In the genomic region with DNA sequence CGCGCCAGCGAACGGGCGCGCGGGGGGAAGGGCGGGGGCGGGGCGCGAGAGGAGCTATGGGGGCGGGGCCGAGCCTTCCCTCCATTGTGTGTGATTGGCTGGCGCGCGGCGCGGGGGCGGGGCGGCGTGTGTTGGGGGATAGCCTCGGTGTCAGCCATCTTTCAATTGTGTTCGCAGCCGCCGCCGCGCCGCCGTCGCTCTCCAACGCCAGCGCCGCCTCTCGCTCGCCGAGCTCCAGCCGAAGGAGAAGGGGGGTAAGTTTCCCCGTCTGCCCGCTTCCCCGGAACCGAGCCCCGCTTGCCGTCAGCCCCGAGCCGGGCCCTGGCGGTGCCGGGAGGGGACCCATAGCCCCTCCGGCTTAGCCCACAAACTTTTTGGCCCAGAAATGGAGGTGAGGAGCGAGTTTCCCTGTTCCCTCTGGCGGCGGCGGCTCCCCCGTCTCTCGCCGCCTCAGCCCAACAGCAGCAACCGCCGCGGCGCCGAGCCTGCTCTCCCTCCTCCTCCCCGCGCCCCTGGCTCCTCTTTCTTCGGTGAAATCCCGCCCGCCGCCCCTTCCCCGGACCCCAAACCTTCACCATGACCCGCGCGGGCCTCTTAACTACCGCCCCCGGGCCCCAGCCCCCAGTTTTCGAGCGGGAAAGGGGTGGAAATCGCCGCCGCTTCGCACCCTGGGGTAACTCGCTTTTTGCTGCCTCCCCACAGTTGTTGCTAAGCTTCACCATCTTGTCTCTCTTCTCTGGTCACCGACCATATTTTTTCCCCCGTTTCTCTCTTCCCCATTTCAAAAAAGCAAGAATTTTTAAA, we compare ENCODE assay signal across 8 cellular contexts. TPM values are rescaled to one million over a fixed set of nuclear protein-coding genes. Genes with fewer than 3 reads are reported as not detected.
DNase-seq lines count a peak whose midpoint lies in the region; ATAC-seq, FAIRE-seq and TF ChIP-seq lines count a peak whose summit lies in the region.

TSS of gene H3-3A (plus strand) at position 159 of the 804 bp plus-strand sequence. CDS start 1,636 bp downstream, outside the sequence.

- H3K23ac ChIP-seq in IMR-90 (ENCODE audit: low read depth, low read length): peak within 1 kb of the TSS; percentile 96

- peak; percentile 92 for TF ChIP-seq POLR2A in IMR-90 (IDR thresholded peaks at IDR 0.05; ENCODE audit: low read depth, low read length)
- peak; percentile 95 for TF ChIP-seq POLR2A in endothelial cell of umbilical vein (IDR thresholded peaks at IDR 0.05; ENCODE audit: low read depth, low read length)

- TF ChIP-seq CTCF in IMR-90 (conservative IDR thresholded peaks at IDR 0.05; ENCODE audit: low read depth, low read length) (no peak), OCI-LY7 (conservative IDR thresholded peaks at IDR 0.05; ENCODE audit: low read length) (0 out of 2 replicates have a peak, but pooled peaks have one; percentile 22), endothelial cell of umbilical vein (IDR thresholded peaks at IDR 0.05; ENCODE audit: extremely low read depth in 1 of 2, insufficient read depth in 1 of 2, low read depth in 1 of 2, low read length in 2 of 2) (no peak)

- TF ChIP-seq RAD21 in IMR-90 (IDR thresholded peaks at IDR 0.05; ENCODE audit: low read length): no peak

- H3K27me3 ChIP-seq in IMR-90 (ENCODE audit: control insufficient read depth, insufficient read depth, low read length): no peaks in the 10 kb centered on the region
- H3K27me3 ChIP-seq in endothelial cell of umbilical vein (ENCODE audit: control insufficient read depth in 2 of 2, insufficient read depth in 2 of 2, low read length in 2 of 2): no peaks in the 10 kb centered on the region
- no peaks in the 10 kb centered on the region for H3K27me3 ChIP-seq in mononuclear cell (ENCODE audit: insufficient read depth, low read length)

- H4K8ac ChIP-seq in IMR-90 (ENCODE audit: low read depth in 2 of 2, low read length in 2 of 2): peak within 1 kb of the TSS; percentile 55 to 79

- H2BK15ac ChIP-seq in IMR-90 (ENCODE audit: low read depth, low read length): no peak within 1 kb of the TSS

- H3K9me2 ChIP-seq in OCI-LY7 (ENCODE audit: insufficient read depth, low read length): no peaks in the 10 kb centered on the region

- H4K5ac ChIP-seq in IMR-90 (ENCODE audit: low read depth, low read length): peak within 1 kb of the TSS; percentile 92

- H3K9me1 ChIP-seq in IMR-90 (ENCODE audit: insufficient read depth, low read length): 0 out of 2 replicates have a peak, but pooled peaks cover 4% of the 10 kb centered on the region
- no peaks in the 10 kb centered on the region for H3K9me1 ChIP-seq in endothelial cell of umbilical vein (replicated peaks; ENCODE audit: control insufficient read depth, extremely low read depth, insufficient read depth, low read length)

- 0% methylated on average over 13 of the region's 81 CpGs; no CpG with 5 or more reads in 1 of the 2 experiments for WGBS in IMR-90 (ENCODE audit: extremely low coverage in 2 of 2, insufficient read length in 1 of 2), 2 experiments

- CTCF ChIA-PET in IMR-90 (lab: Yijun Ruan, JAX): interaction anchor here (0.6 kb wide), 1 partner anchor 57 kb away, joined by 6 read pairs; no protein-coding TSS in a partner anchor
- CTCF ChIA-PET in OCI-LY7 (lab: Charles Lee; ENCODE audit: unreplicated experiment): interaction anchor here (0.7 kb wide), 2 partner anchors 39 to 63 kb away, joined by 3 to 4 read pairs; no protein-coding TSS in a partner anchor
- CTCF ChIA-PET in endothelial cell of umbilical vein (lab: Charles Lee): interaction anchor here (0.7 to 4.2 kb wide), 16 partner anchors 11 to 229 kb away, joined by 3 to 61 read pairs (median 5); partner anchors contain the start of gene SDE2

- H3K4me2 ChIP-seq in IMR-90 (ENCODE audit: low read depth, low read length) (peak within 1 kb of the TSS; percentile 96), OCI-LY7 (ENCODE audit: low read length) (peak within 1 kb of the TSS; percentile 79), endothelial cell of umbilical vein (ENCODE audit: insufficient read depth, low read length) (peak within 1 kb of the TSS; percentile 98)

- POLR2A ChIA-PET in IMR-90 (lab: Charles Lee; ENCODE audit: unreplicated experiment): interaction anchor here (0.6 to 1.2 kb wide), 3 partner anchors 21 to 295 kb away, joined by 3 to 4 read pairs (median 3); no protein-coding TSS in a partner anchor
- POLR2A ChIA-PET in OCI-LY7 (lab: Charles Lee): interaction anchor here (0.7 to 1.7 kb wide), 11 partner anchors 22 to 583 kb away, joined by 3 to 8 read pairs (median 4); partner anchors contain the start of gene SDE2
- POLR2A ChIA-PET in endothelial cell of umbilical vein (lab: Charles Lee): interaction anchor here (0.7 to 2.3 kb wide), 22 partner anchors 9 to 618 kb away, joined by 3 to 29 read pairs (median 4); partner anchors contain the start of genes LIN9, SDE2 and SRP9

- peak within 1 kb of the TSS; percentile 94 for H2AK9ac ChIP-seq in IMR-90 (replicated peaks; ENCODE audit: low read depth, low read length, poor library complexity)

- H4K91ac ChIP-seq in IMR-90 (ENCODE audit: insufficient read depth, low read depth, low read length): peak within 1 kb of the TSS; percentile 70

- intact Hi-C loops in IMR-90 (cut with micrococcal nuclease) (loop anchor here (2.0 to 5.0 kb wide), 2 partner anchors 64 to 135 kb away; partner anchors contain the start of gene SDE2), OCI-LY7 (cut with micrococcal nuclease; ENCODE audit: unreplicated experiment) (loop anchor here (1.0 to 5.0 kb wide), 5 partner anchors 63 to 634 kb away; partner anchors contain the start of genes ACBD3, LBR, PARP1 and SDE2), endothelial cell of umbilical vein (cut with micrococcal nuclease) (loop anchor here (1.0 to 5.0 kb wide), 8 partner anchors 20 to 635 kb away; partner anchors contain the start of genes ACBD3, LBR, PYCR2 and SDE2)

- H3K4me1 ChIP-seq in IMR-90 (ENCODE audit: control insufficient read depth, insufficient read depth, low read length) (peaks cover 2% of the 10 kb centered on the region), OCI-LY7 (ENCODE audit: insufficient read depth, low read length, poor library complexity, severe bottlenecking) (peaks cover 33% of the 10 kb centered on the region), endothelial cell of umbilical vein (ENCODE audit: control insufficient read depth, extremely low read depth, insufficient read depth, low read length) (peaks cover 24% of the 10 kb centered on the region), mononuclear cell (ENCODE audit: insufficient read depth, low read length) (peaks cover 45% of the 10 kb centered on the region)

- peak within 1 kb of the TSS; percentile 37 for H2AK5ac ChIP-seq in IMR-90 (ENCODE audit: low read depth, low read length)

- H4K20me1 ChIP-seq in IMR-90 (ENCODE audit: insufficient read depth, low read length): peaks cover 50% of the 10 kb centered on the region
- peaks cover 34% of the 10 kb centered on the region for H4K20me1 ChIP-seq in OCI-LY7 (ENCODE audit: insufficient read depth, low read length)
- H4K20me1 ChIP-seq in endothelial cell of umbilical vein (replicated peaks; ENCODE audit: control insufficient read depth, extremely low read depth, insufficient read depth, low read length): peaks cover 13% of the 10 kb centered on the region

- DNase-seq in DMS 273 (lab: John Stamatoyannopoulos, UW; ENCODE audit: unreplicated experiment) (peak; percentile 98), IMR-90 (peak; percentile 90), OCI-LY7 (ENCODE audit: low spot score) (peak; percentile 96), activated T-cell treated with anti-CD3 and anti-CD28 coated beads for 1 hour (ENCODE audit: low read depth) (peak; percentile 100), endothelial cell of umbilical vein (ENCODE audit: low read depth, low spot score) (peak; percentile 94)
- peak; percentile 96 for DNase-seq in stimulated activated CD8-positive, alpha-beta memory T cell treated with anti-CD3 and anti-CD28 coated beads, Interleukin-4, amount 100 ng/mL, for 1 hour (ENCODE audit: low read depth in 2 of 2, low spot score in 1 of 2)

- H3K27ac ChIP-seq in IMR-90 (ENCODE audit: insufficient read depth, low read length) (peak within 1 kb of the TSS; percentile 97), OCI-LY7 (ENCODE audit: low read depth, low read length, poor library complexity, severe bottlenecking) (peak within 1 kb of the TSS; percentile 92), endothelial cell of umbilical vein (ENCODE audit: insufficient read depth, low read depth, low read length) (peak within 1 kb of the TSS; percentile 95)

- dilution Hi-C loops in IMR-90 (cut with HindIII; ENCODE audit: low sequenced_read_pairs, unreplicated experiment): no loop called here
- dilution Hi-C loops in endothelial cell of umbilical vein (cut with MboI; ENCODE audit: extremely low pct_ligation_motif_present, low sequenced_read_pairs): no loop called here

- H3K14ac ChIP-seq in IMR-90 (replicated peaks; ENCODE audit: low read depth, low read length): peak within 1 kb of the TSS; percentile 87

- H3K4me3 ChIP-seq in IMR-90 (ENCODE audit: insufficient read depth, low read depth, low read length) (peak within 1 kb of the TSS; percentile 95), OCI-LY7 (ENCODE audit: low read depth, low read length, poor library complexity, severe bottlenecking) (peak within 1 kb of the TSS; percentile 89), endothelial cell of umbilical vein (replicated peaks in 1 of 3; ENCODE audit: insufficient read depth in 1 of 3, low read depth in 1 of 3, low read length in 3 of 3) (peak within 1 kb of the TSS; percentile 68 to 99 (median 90)), mononuclear cell (ENCODE audit: low read length) (peak within 1 kb of the TSS; percentile 100)

- in situ Hi-C loops in IMR-90 (cut with MboI; ENCODE audit: low sequenced_read_pairs): no loop called here

- H3K56ac ChIP-seq in IMR-90 (ENCODE audit: extremely low read depth, insufficient read depth, low read length): peak within 1 kb of the TSS; percentile 90

- H2BK20ac ChIP-seq in IMR-90 (ENCODE audit: low read depth, low read length): no peak within 1 kb of the TSS

- peak within 1 kb of the TSS; percentile 59 for H3K18ac ChIP-seq in IMR-90 (ENCODE audit: low read depth, low read length)

- H3K9ac ChIP-seq in IMR-90 (ENCODE audit: low read depth, low read length) (peak within 1 kb of the TSS; percentile 95), endothelial cell of umbilical vein (replicated peaks; ENCODE audit: extremely low read depth, insufficient read depth, low read length) (peak within 1 kb of the TSS; percentile 99)

- ATAC-seq in GM21528 (IDR thresholded peaks at IDR 0.05; ENCODE audit: low FRiP score, unreplicated experiment): peak; percentile 76
- ATAC-seq in IMR-90 (ENCODE audit: low read depth): peak; percentile 88

- peak within 1 kb of the TSS; percentile 78 for H2BK5ac ChIP-seq in IMR-90 (ENCODE audit: low read depth, low read length, poor library complexity, severe bottlenecking)

- H3K4ac ChIP-seq in IMR-90 (ENCODE audit: low read depth, low read length): peak within 1 kb of the TSS; percentile 74

- H2BK120ac ChIP-seq in IMR-90 (ENCODE audit: low read depth, low read length): peak within 1 kb of the TSS; percentile 53

- peaks cover 5% of the 10 kb centered on the region for H3K36me3 ChIP-seq in IMR-90 (ENCODE audit: control insufficient read depth, insufficient read depth, low read length)
- H3K36me3 ChIP-seq in OCI-LY7 (ENCODE audit: insufficient read depth, low read length): peaks cover 42% of the 10 kb centered on the region
- H3K36me3 ChIP-seq in endothelial cell of umbilical vein (ENCODE audit: control insufficient read depth in 2 of 2, extremely low read depth in 1 of 2, insufficient read depth in 2 of 2, low read length in 2 of 2): peaks cover 2 to 13% of the 10 kb centered on the region in 2 experiments

- H3K79me1 ChIP-seq in IMR-90 (ENCODE audit: low read depth in 1 of 2, low read length in 2 of 2): peaks cover 0 to 23% of the 10 kb centered on the region in 2 experiments; a peak in 3 of 4 replicates

- no peaks in the 10 kb centered on the region for H3K9me3 ChIP-seq in IMR-90 (ENCODE audit: control insufficient read depth, insufficient read depth, low read length)
- H3K9me3 ChIP-seq in OCI-LY7 (ENCODE audit: low read length): no peaks in the 10 kb centered on the region
- H3K9me3 ChIP-seq in endothelial cell of umbilical vein (replicated peaks; ENCODE audit: control insufficient read depth, insufficient read depth, low read length): no peaks in the 10 kb centered on the region
- no peaks in the 10 kb centered on the region for H3K9me3 ChIP-seq in mononuclear cell (ENCODE audit: low read depth, low read length)

- H2AFZ ChIP-seq in IMR-90 (replicated peaks; ENCODE audit: low read length, poor library complexity) (peak within 1 kb of the TSS; percentile 98), OCI-LY7 (ENCODE audit: low read length) (peak within 1 kb of the TSS; percentile 79), endothelial cell of umbilical vein (ENCODE audit: low read depth, low read length) (peak within 1 kb of the TSS; percentile 95)

- BruUV-seq in IMR-90 (replicated peaks; lab: Mats Ljungman, UMichigan) (TSS peak; percentile 71), OCI-LY7 (replicated peaks; lab: Mats Ljungman, UMichigan) (no TSS peak), endothelial cell of umbilical vein (replicated peaks; lab: Mats Ljungman, UMichigan) (TSS peak; percentile 42)

- FAIRE-seq in endothelial cell of umbilical vein (lab: Jason Lieb, UNC): peak; percentile 62

- peaks cover 51% of the 10 kb centered on the region for H3K79me2 ChIP-seq in OCI-LY7 (ENCODE audit: insufficient read depth, low read depth, low read length)
- peaks cover 49% of the 10 kb centered on the region for H3K79me2 ChIP-seq in endothelial cell of umbilical vein (ENCODE audit: control insufficient read depth, insufficient read depth, low read length)

RNA-seq across cellular contexts. Expression of gene H3-3A, which starts in this region (rescaled TPM):
- total RNA-seq in IMR-90 (2012; rRNA removed) (171 and 188 TPM in 2 replicates), OCI-LY7 (2022) (661 and 742 TPM in 2 replicates), endothelial cell of umbilical vein (448 and 477 TPM in 2 replicates), mononuclear cell (399 TPM)
- polyA plus RNA-seq in IMR-90 (2012; rRNA removed) (253 and 256 TPM in 2 replicates), endothelial cell of umbilical vein (387 and 426 TPM in 2 replicates)
- polyA plus RNA-seq in IMR-90 (2012; cell fraction: cytosol; rRNA removed): 141 and 209 TPM in 2 replicates
- 46.9 and 78.7 TPM in 2 replicates for polyA plus RNA-seq in IMR-90 (2012; cell fraction: nucleus; rRNA removed; ENCODE audit: low replicate concordance)
- 365 and 416 TPM in 2 replicates for total RNA-seq in OCI-LY7 (2014; rRNA removed; shearing (Covaris generic))
- 325 and 468 TPM in 2 replicates for polyA plus RNA-seq in endothelial cell of umbilical vein (2011; cell fraction: cytosol; rRNA removed)
- polyA plus RNA-seq in endothelial cell of umbilical vein (2011; cell fraction: nucleus; rRNA removed): 112 and 143 TPM in 2 replicates
- 296 and 379 TPM in 2 replicates for polyA plus RNA-seq in endothelial cell of umbilical vein (2012)
- 69.0 and 75.4 TPM in 2 replicates for polyA minus RNA-seq in endothelial cell of umbilical vein
- polyA minus RNA-seq in endothelial cell of umbilical vein (2011; cell fraction: cytosol; rRNA and poly(A)+ RNA removed): 101 TPM
- 33.2 and 34.6 TPM in 2 replicates for polyA minus RNA-seq in endothelial cell of umbilical vein (2011; cell fraction: nucleus; rRNA and poly(A)+ RNA removed)

Comparison
In these comparisons a context has a peak if more than half of its experiments do, and no peak if none do; other contexts are left out.
1. Peak in every context shown above with its lines: DNase-seq, ATAC-seq, H3K4me3 ChIP-seq and H3K27ac ChIP-seq.